20 cellular contexts compared by ENCODE assay signal in the genomic region with DNA sequence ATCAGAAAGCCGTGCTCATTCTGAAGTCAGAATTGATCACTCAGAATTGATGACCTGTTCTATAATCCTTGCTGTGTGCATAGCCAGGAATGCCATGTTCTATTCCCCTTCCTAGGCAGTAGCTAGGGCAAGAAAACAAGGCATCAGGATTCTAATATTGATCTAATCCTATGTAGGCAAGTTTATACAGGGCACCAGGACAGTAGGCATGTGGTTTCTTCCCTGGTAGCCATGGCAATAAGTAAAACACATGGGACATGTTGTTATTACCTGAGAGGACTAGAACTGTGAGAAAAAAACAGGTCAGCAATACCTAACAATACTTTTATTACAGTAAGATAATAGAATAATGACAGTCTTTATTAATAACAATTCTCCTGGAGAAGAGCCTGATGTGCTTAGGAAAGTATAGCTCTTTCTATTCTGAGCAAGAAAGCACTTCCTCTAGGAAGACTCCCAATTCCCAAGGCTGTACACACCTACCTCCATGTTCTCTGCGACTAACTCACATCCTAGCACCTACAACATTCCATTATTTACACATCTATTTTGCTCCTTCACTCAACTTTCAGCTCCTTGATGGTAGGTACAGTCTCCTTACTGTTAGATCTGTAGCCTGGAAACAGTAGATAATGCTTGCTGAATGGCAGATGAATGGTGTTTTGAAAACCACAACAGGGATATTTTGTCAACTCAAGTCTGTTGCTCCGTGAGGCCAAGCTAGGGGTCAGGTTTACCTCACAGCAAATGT.
DNase-seq lines count a peak whose midpoint lies in the region; ATAC-seq and TF ChIP-seq lines count a peak whose summit lies in the region.
"Had no signal": no experiment of that assay in that cellular context is flagged by ENCODE, and none has a peak within 500 bp of the region (broad histone marks: within the 10 kb centered on the region; RNA-seq: fewer than 3 reads in every experiment).

No MANE protein-coding gene starts in this region.

- POLR2A ChIA-PET in SK-N-SH (lab: Yijun Ruan, JAX), result no interaction called here

- CTCF ChIA-PET in SK-N-SH (lab: Yijun Ruan, JAX), result interaction anchor here (1.0 kb wide), 1 partner anchor 8 kb away, joined by 3 read pairs; no protein-coding TSS in a partner anchor

- 100% methylated on average over 3 of the region's 3 CpGs for WGBS in SK-N-SH (ENCODE audit: low lambda C conversion rate)

- no peaks in the 10 kb centered on the region for H3K79me2 ChIP-seq in SK-N-SH (ENCODE audit: insufficient read depth)

- H2AFZ ChIP-seq in SK-N-SH (ENCODE audit: low read depth), result no peak overlapping the region

- no peaks in the 10 kb centered on the region for H3K4me1 Mint-ChIP-seq in activated T-helper 17 cell treated with anti-CD3 and anti-CD28 coated beads, Interleukin-2, amount 50 U/mL, for 72 hours

- no peak for TF ChIP-seq EP300 in SK-N-SH (IDR thresholded peaks at IDR 0.05; ENCODE audit: borderline replicate concordance in 1 of 2, low read depth in 1 of 2, low read length in 1 of 2)

- H3K9me3 ChIP-seq in SK-N-SH, result no peaks in the 10 kb centered on the region

- DNase-seq in SK-N-SH (no peak), foreskin keratinocyte (peak; percentile 11 to 35)
- DNase-seq in stimulated activated CD4-positive, alpha-beta T cell treated with anti-CD3 and anti-CD28 coated beads, Interleukin-15, amount 100 ng/mL, for 24 hours, result no peak
- DNase-seq: AML-193, DND-41, GOT3, HCEC 1CT, IMR-90, MV-4-11, NCI-H1105 treated with DMSO at 0.1 percent for 48 hours, NCI-H2029 treated with DMSO at 0.1 percent for 48 hours, NCI-H2171 treated with DMSO at 0.1 percent for 48 hours, NCI-H446, NCI-H526 treated with DMSO at 0.1 percent for 48 hours, Right ventricle myocardium superior had no signal

- H3K27ac Mint-ChIP-seq in activated T-helper 17 cell treated with anti-CD3 and anti-CD28 coated beads, Interleukin-2, amount 50 U/mL, for 72 hours, result peak overlapping the region; percentile 31

- no peak overlapping the region for H3K27ac ChIP-seq in SK-N-SH (ENCODE audit: low read depth in 2 of 2, low read length in 1 of 2)
- no peak overlapping the region for H3K27ac ChIP-seq in foreskin keratinocyte
- H3K27ac ChIP-seq: C4-2B had no signal

- peaks cover 23 to 29% of the 10 kb centered on the region in 2 experiments for H3K36me3 ChIP-seq in SK-N-SH (replicated peaks in 1 of 2; ENCODE audit: control insufficient read depth in 1 of 2, insufficient read depth in 2 of 2, low read length in 1 of 2)

- no peaks in the 10 kb centered on the region for H3K27me3 ChIP-seq in SK-N-SH (ENCODE audit: insufficient read depth)
- no peaks in the 10 kb centered on the region for H3K27me3 ChIP-seq in foreskin keratinocyte

- no peak overlapping the region for H3K4me3 ChIP-seq in SK-N-SH (ENCODE audit: low read depth in 2 of 2, low read length in 1 of 2)

- H3K9me3 Mint-ChIP-seq in activated T-helper 17 cell treated with anti-CD3 and anti-CD28 coated beads, Interleukin-2, amount 50 U/mL, for 72 hours, result no peaks in the 10 kb centered on the region

- H3K4me1 ChIP-seq in SK-N-SH (ENCODE audit: control insufficient read depth in 1 of 2, insufficient read depth in 2 of 2, low read depth in 1 of 2, low read length in 1 of 2) (no peaks in the 10 kb centered on the region), foreskin keratinocyte (no peaks in the 10 kb centered on the region)

- no peak for TF ChIP-seq CTCF in SK-N-SH (IDR thresholded peaks at IDR 0.05)
- no peak for TF ChIP-seq CTCF in foreskin keratinocyte (conservative IDR thresholded peaks at IDR 0.05)

- no peak overlapping the region for H3K4me2 ChIP-seq in SK-N-SH

- ATAC-seq in SK-N-SH treated with all-trans-retinoic acid at 6 μM for 48 hours, result no peak
- ATAC-seq in activated T-helper 17 cell treated with anti-CD3 and anti-CD28 coated beads, Interleukin-2, amount 50 U/mL, for 72 hours (replicated peaks), result no peak
- peak; percentile 54 for ATAC-seq in foreskin keratinocyte
- no peak for ATAC-seq in HG03280 (IDR thresholded peaks at IDR 0.05; ENCODE audit: unreplicated experiment)
- ATAC-seq in HG02840 (IDR thresholded peaks at IDR 0.05; ENCODE audit: low FRiP score, unreplicated experiment), result no peak

- no peaks in the 10 kb centered on the region for H4K20me1 ChIP-seq in SK-N-SH (ENCODE audit: insufficient read depth)

- no peak overlapping the region for H3K9ac ChIP-seq in SK-N-SH

- H3K36me3 Mint-ChIP-seq in activated T-helper 17 cell treated with anti-CD3 and anti-CD28 coated beads, Interleukin-2, amount 50 U/mL, for 72 hours (ENCODE audit: low read depth), result peaks cover 35% of the 10 kb centered on the region

- no peak for TF ChIP-seq RAD21 in SK-N-SH (IDR thresholded peaks at IDR 0.05; ENCODE audit: low read length)

- H3K9me2 ChIP-seq in SK-N-SH, result no peaks in the 10 kb centered on the region

- H3K27me3 Mint-ChIP-seq in activated T-helper 17 cell treated with anti-CD3 and anti-CD28 coated beads, Interleukin-2, amount 50 U/mL, for 72 hours, result no peaks in the 10 kb centered on the region

- H3F3A ChIP-seq in SK-N-SH (replicated peaks; ENCODE audit: insufficient read depth), result no peaks in the 10 kb centered on the region

- H3K4me3 Mint-ChIP-seq in activated T-helper 17 cell treated with anti-CD3 and anti-CD28 coated beads, Interleukin-2, amount 50 U/mL, for 72 hours, result no peak overlapping the region

TF ChIP-seq in SK-N-SH, 30 proteins besides CTCF, POLR2A, EP300 and RAD21:
- TF ChIP-seq CHD2 (IDR thresholded peaks at IDR 0.05; ENCODE audit: low read length, partially characterized antibody) (no peak), POLR2AphosphoS5 (IDR thresholded peaks at IDR 0.05; ENCODE audit: low read depth, low read length) (0 out of 2 replicates have a peak, but pooled peaks have one; percentile 12)

TF ChIP-seq in SK-N-SH treated with all-trans-retinoic acid at 6 μM for 48 hours, 23 proteins besides CTCF, POLR2A, EP300 and RAD21:
- TF ChIP-seq ZNF8 (CRISPR knock-in tag; IDR thresholded peaks at IDR 0.05) (no peak), TSHZ2 (CRISPR knock-in tag; IDR thresholded peaks at IDR 0.05) (no peak), RARB (CRISPR knock-in tag; IDR thresholded peaks at IDR 0.05) (no peak), CSDC2 (CRISPR knock-in tag; IDR thresholded peaks at IDR 0.05) (no peak), TOX (CRISPR knock-in tag; IDR thresholded peaks at IDR 0.05; ENCODE audit: borderline replicate concordance) (no peak), TCF4 (CRISPR knock-in tag; IDR thresholded peaks at IDR 0.05; ENCODE audit: borderline replicate concordance) (no peak), PPARA (CRISPR knock-in tag; IDR thresholded peaks at IDR 0.05; ENCODE audit: borderline replicate concordance) (no peak), ZFP3 (CRISPR knock-in tag; IDR thresholded peaks at IDR 0.05) (no peak), ZFP30 (CRISPR knock-in tag; IDR thresholded peaks at IDR 0.05) (no peak), OSR1 (CRISPR knock-in tag; IDR thresholded peaks at IDR 0.05) (no peak), ESRRG (CRISPR knock-in tag; IDR thresholded peaks at IDR 0.05) (no peak)
- TF ChIP-seq, protein P1, sequence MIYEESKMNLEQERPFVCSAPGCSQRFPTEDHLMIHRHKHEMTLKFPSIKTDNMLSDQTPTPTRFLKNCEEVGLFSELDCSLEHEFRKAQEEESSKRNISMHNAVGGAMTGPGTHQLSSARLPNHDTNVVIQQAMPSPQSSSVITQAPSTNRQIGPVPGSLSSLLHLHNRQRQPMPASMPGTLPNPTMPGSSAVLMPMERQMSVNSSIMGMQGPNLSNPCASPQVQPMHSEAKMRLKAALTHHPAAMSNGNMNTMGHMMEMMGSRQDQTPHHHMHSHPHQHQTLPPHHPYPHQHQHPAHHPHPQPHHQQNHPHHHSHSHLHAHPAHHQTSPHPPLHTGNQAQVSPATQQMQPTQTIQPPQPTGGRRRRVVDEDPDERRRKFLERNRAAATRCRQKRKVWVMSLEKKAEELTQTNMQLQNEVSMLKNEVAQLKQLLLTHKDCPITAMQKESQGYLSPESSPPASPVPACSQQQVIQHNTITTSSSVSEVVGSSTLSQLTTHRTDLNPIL (CRISPR knock-in tag; IDR thresholded peaks at IDR 0.05; ENCODE audit: low read depth), result no peak
TF ChIP-seq in SK-N-SH treated with all-trans-retinoic acid at 6 μM for 48 hours: peak in this region for 0.

Comparison
In these comparisons a context has a peak if more than half of its experiments do, and no peak if none do; other contexts are left out.
1. DNase-seq: peak in foreskin keratinocyte (2 of 2); none in SK-N-SH (single experiment) and stimulated activated CD4-positive, alpha-beta T cell treated with anti-CD3 and anti-CD28 coated beads, Interleukin-15, amount 100 ng/mL, for 24 hours (single experiment).